Comparison of ENCODE assay signal across 1 cellular context in genomic region chr18:681985-682384, GRCh38.
TF ChIP-seq lines count a peak whose summit lies in the region.

No MANE protein-coding gene starts in this region.

TF ChIP-seq in GM12878, 131 proteins besides CTCF, POLR2A, EP300 and RAD21:
- TF ChIP-seq RCOR1 (conservative IDR thresholded peaks at IDR 0.05; ENCODE audit: low read depth, low read length) (no peak), RUNX3 (IDR thresholded peaks at IDR 0.05; ENCODE audit: low read length) (peak; percentile 55), WRNIP1 (IDR thresholded peaks at IDR 0.05; ENCODE audit: borderline replicate concordance, low read depth, low read length) (no peak), KDM1A (IDR thresholded peaks at IDR 0.05; ENCODE audit: borderline replicate concordance) (no peak)
- TF ChIP-seq, protein P1, sequence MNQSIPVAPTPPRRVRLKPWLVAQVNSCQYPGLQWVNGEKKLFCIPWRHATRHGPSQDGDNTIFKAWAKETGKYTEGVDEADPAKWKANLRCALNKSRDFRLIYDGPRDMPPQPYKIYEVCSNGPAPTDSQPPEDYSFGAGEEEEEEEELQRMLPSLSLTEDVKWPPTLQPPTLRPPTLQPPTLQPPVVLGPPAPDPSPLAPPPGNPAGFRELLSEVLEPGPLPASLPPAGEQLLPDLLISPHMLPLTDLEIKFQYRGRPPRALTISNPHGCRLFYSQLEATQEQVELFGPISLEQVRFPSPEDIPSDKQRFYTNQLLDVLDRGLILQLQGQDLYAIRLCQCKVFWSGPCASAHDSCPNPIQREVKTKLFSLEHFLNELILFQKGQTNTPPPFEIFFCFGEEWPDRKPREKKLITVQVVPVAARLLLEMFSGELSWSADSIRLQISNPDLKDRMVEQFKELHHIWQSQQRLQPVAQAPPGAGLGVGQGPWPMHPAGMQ (IDR thresholded peaks at IDR 0.05; ENCODE audit: borderline replicate concordance), result no peak
